In the genomic region with DNA sequence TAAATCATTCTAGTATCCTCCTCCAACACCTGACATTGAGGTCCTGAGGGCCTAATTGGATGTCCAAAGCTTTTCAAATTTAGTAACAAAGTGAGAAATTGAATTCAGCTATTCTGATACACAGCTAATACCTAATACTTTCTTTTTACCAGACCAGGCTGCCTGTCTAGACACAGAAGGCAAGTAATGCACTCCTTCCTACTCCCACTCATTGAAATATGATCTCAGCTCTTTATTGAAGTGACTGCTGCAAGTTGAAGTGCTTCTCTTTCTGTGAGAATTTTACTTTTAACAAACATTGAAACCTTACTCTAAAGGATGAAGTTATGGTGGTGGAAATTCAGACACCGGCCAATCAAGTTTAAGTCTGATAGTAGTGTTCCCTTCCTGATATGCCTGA, we compare ENCODE assay signal across 13 cellular contexts.
DNase-seq lines count a peak whose midpoint lies in the region; ATAC-seq, FAIRE-seq and TF ChIP-seq lines count a peak whose summit lies in the region.
"Had no signal": no experiment of that assay in that cellular context is flagged by ENCODE, and none has a peak within 500 bp of the region (broad histone marks: within the 10 kb centered on the region; RNA-seq: fewer than 3 reads in every experiment).

No MANE protein-coding gene starts in this region.

- H3K27me3 ChIP-seq in SK-N-SH (ENCODE audit: insufficient read depth): no peaks in the 10 kb centered on the region
- no peaks in the 10 kb centered on the region for H3K27me3 ChIP-seq in foreskin keratinocyte
- H3K27me3 ChIP-seq in upper lobe of right lung: no peaks in the 10 kb centered on the region
- no peaks in the 10 kb centered on the region for H3K27me3 ChIP-seq in suprapubic skin
- H3K27me3 ChIP-seq in stomach: no peaks in the 10 kb centered on the region
- H3K27me3 ChIP-seq: sigmoid colon had no signal

- no peak for TF ChIP-seq RAD21 in SK-N-SH (IDR thresholded peaks at IDR 0.05; ENCODE audit: low read length)

- TF ChIP-seq POLR2A in suprapubic skin (IDR thresholded peaks at IDR 0.05) (no peak), stomach (IDR thresholded peaks at IDR 0.05) (no peak)

- ATAC-seq in foreskin keratinocyte: peak; percentile 44
- peak; percentile 68 for ATAC-seq in upper lobe of right lung

- POLR2A ChIA-PET in SK-N-SH (lab: Yijun Ruan, JAX): no interaction called here

- peaks cover 0 to 6% of the 10 kb centered on the region in 2 experiments; a peak in 1 of 4 replicates for H3K4me1 ChIP-seq in SK-N-SH (ENCODE audit: control insufficient read depth in 1 of 2, insufficient read depth in 2 of 2, low read depth in 1 of 2, low read length in 1 of 2)
- no peaks in the 10 kb centered on the region for H3K4me1 ChIP-seq in foreskin keratinocyte
- H3K4me1 ChIP-seq in upper lobe of right lung: no peaks in the 10 kb centered on the region
- no peaks in the 10 kb centered on the region for H3K4me1 ChIP-seq in suprapubic skin
- no peaks in the 10 kb centered on the region for H3K4me1 ChIP-seq in stomach
- H3K4me1 ChIP-seq: sigmoid colon had no signal

- no peaks in the 10 kb centered on the region for H3K79me2 ChIP-seq in SK-N-SH (ENCODE audit: insufficient read depth)

- H3K4me2 ChIP-seq in SK-N-SH: 0 out of 2 replicates have a peak overlapping the region, but pooled peaks have one; percentile 19

- intact Hi-C loops in upper lobe of right lung (cut with DNase I): no loop called here
- intact Hi-C loops in stomach (cut with DNase I; ENCODE audit: low total_unique reads): loop anchor here (10.0 kb wide), 1 partner anchor 147 kb away; no protein-coding TSS in a partner anchor

- H3K9ac ChIP-seq in SK-N-SH: peak overlapping the region; percentile 12; the same call in 1 of the 2 replicates

- TF ChIP-seq EP300 in SK-N-SH (IDR thresholded peaks at IDR 0.05; ENCODE audit: borderline replicate concordance in 1 of 2, low read depth in 1 of 2, low read length in 1 of 2) (no peak), suprapubic skin (IDR thresholded peaks at IDR 0.05) (no peak), stomach (IDR thresholded peaks at IDR 0.05) (no peak)

- H3F3A ChIP-seq in SK-N-SH (replicated peaks; ENCODE audit: insufficient read depth): peaks cover 3% of the 10 kb centered on the region

- CTCF ChIA-PET in SK-N-SH (lab: Yijun Ruan, JAX): no interaction called here

- no peak overlapping the region for H3K4me3 ChIP-seq in SK-N-SH (ENCODE audit: low read depth in 2 of 2, low read length in 1 of 2)
- H3K4me3 ChIP-seq in upper lobe of right lung: no peak overlapping the region
- no peak overlapping the region for H3K4me3 ChIP-seq in suprapubic skin
- H3K4me3 ChIP-seq in stomach: no peak overlapping the region
- H3K4me3 ChIP-seq: sigmoid colon had no signal

- TF ChIP-seq CTCF in SK-N-SH (IDR thresholded peaks at IDR 0.05) (no peak), foreskin keratinocyte (conservative IDR thresholded peaks at IDR 0.05) (no peak), upper lobe of right lung (IDR thresholded peaks at IDR 0.05) (no peak), suprapubic skin (IDR thresholded peaks at IDR 0.05) (no peak), stomach (IDR thresholded peaks at IDR 0.05) (no peak)

- H3K9me2 ChIP-seq in SK-N-SH: no peaks in the 10 kb centered on the region

- H2AFZ ChIP-seq in SK-N-SH (ENCODE audit: low read depth): peak overlapping the region; percentile 7; the same call in 1 of the 2 replicates

- WGBS in SK-N-SH (ENCODE audit: low lambda C conversion rate): 100% methylated on average over 1 of the region's 1 CpG
- WGBS in suprapubic skin: 88% methylated on average over 1 of the region's 1 CpG
- 82 to 100% (median 88%) methylated on average over 1 of the region's 1 CpG for WGBS in stomach, 5 donors

- peak overlapping the region in 1 of 2 experiments; percentile 64; a peak in 3 of 4 replicates for H3K27ac ChIP-seq in SK-N-SH (ENCODE audit: low read depth in 2 of 2, low read length in 1 of 2)
- no peak overlapping the region for H3K27ac ChIP-seq in foreskin keratinocyte
- no peak overlapping the region for H3K27ac ChIP-seq in upper lobe of right lung
- H3K27ac ChIP-seq in suprapubic skin: no peak overlapping the region
- H3K27ac ChIP-seq in stomach: no peak overlapping the region
- H3K27ac ChIP-seq: sigmoid colon had no signal

- no peak for FAIRE-seq in frontal cortex (lab: Jason Lieb, UNC)
- FAIRE-seq: G401.6 had no signal

- H3K9me3 ChIP-seq in SK-N-SH (no peaks in the 10 kb centered on the region), upper lobe of right lung (no peaks in the 10 kb centered on the region), suprapubic skin (no peaks in the 10 kb centered on the region), stomach (no peaks in the 10 kb centered on the region)
- H3K9me3 ChIP-seq: sigmoid colon had no signal

- no peaks in the 10 kb centered on the region for H4K20me1 ChIP-seq in SK-N-SH (ENCODE audit: insufficient read depth)

- DNase-seq in NCI-H187 treated with DMSO at 0.1 percent for 48 hours (lab: John Stamatoyannopoulos, UW): peak; percentile 3
- DNase-seq in NCI-H187 (lab: John Stamatoyannopoulos, UW): no peak
- DNase-seq in SK-N-SH: no peak
- DNase-seq in foreskin keratinocyte: peak in 1 of 2 donors; percentile 30
- DNase-seq in upper lobe of right lung: no peak
- no peak for DNase-seq in suprapubic skin (ENCODE audit: low spot score in 2 of 2)
- DNase-seq in frontal cortex (ENCODE audit: low spot score in 2 of 2): no peak
- no peak for DNase-seq in stomach
- DNase-seq: activated T-cell treated with anti-CD3 and anti-CD28 coated beads, Interleukin-2, amount 50 U/mL, for 24 hours; aorta; MM.1S; sigmoid colon had no signal

- H3K36me3 ChIP-seq in SK-N-SH (replicated peaks in 1 of 2; ENCODE audit: control insufficient read depth in 1 of 2, insufficient read depth in 2 of 2, low read length in 1 of 2) (no peaks in the 10 kb centered on the region), upper lobe of right lung (no peaks in the 10 kb centered on the region), suprapubic skin (no peaks in the 10 kb centered on the region), stomach (no peaks in the 10 kb centered on the region)
- H3K36me3 ChIP-seq: sigmoid colon had no signal

TF ChIP-seq in SK-N-SH, 30 proteins besides CTCF, POLR2A, EP300 and RAD21 (continues in another document):
- TF ChIP-seq EZH2phosphoT487 (IDR thresholded peaks at IDR 0.05; ENCODE audit: borderline replicate concordance, low read depth) (no peak), GATA2 (CRISPR knock-in tag; IDR thresholded peaks at IDR 0.05) (no peak), TAF1 (IDR thresholded peaks at IDR 0.05; ENCODE audit: borderline replicate concordance, low read depth, low read length) (no peak), ELF1 (IDR thresholded peaks at IDR 0.05) (no peak), RFX5 (IDR thresholded peaks at IDR 0.05; ENCODE audit: low read length) (no peak), JUND (IDR thresholded peaks at IDR 0.05) (no peak), NRF1 (IDR thresholded peaks at IDR 0.05; ENCODE audit: low read depth, low read length) (no peak), NFIC (IDR thresholded peaks at IDR 0.05; ENCODE audit: borderline replicate concordance) (no peak), POLR2AphosphoS5 (IDR thresholded peaks at IDR 0.05; ENCODE audit: low read depth, low read length) (no peak), IRF3 (IDR thresholded peaks at IDR 0.05; ENCODE audit: low read depth, low read length) (no peak)
- TF ChIP-seq, protein P1, sequence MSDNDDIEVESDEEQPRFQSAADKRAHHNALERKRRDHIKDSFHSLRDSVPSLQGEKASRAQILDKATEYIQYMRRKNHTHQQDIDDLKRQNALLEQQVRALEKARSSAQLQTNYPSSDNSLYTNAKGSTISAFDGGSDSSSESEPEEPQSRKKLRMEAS (IDR thresholded peaks at IDR 0.05; ENCODE audit: low read depth): no peak
- TF ChIP-seq, protein P2, sequence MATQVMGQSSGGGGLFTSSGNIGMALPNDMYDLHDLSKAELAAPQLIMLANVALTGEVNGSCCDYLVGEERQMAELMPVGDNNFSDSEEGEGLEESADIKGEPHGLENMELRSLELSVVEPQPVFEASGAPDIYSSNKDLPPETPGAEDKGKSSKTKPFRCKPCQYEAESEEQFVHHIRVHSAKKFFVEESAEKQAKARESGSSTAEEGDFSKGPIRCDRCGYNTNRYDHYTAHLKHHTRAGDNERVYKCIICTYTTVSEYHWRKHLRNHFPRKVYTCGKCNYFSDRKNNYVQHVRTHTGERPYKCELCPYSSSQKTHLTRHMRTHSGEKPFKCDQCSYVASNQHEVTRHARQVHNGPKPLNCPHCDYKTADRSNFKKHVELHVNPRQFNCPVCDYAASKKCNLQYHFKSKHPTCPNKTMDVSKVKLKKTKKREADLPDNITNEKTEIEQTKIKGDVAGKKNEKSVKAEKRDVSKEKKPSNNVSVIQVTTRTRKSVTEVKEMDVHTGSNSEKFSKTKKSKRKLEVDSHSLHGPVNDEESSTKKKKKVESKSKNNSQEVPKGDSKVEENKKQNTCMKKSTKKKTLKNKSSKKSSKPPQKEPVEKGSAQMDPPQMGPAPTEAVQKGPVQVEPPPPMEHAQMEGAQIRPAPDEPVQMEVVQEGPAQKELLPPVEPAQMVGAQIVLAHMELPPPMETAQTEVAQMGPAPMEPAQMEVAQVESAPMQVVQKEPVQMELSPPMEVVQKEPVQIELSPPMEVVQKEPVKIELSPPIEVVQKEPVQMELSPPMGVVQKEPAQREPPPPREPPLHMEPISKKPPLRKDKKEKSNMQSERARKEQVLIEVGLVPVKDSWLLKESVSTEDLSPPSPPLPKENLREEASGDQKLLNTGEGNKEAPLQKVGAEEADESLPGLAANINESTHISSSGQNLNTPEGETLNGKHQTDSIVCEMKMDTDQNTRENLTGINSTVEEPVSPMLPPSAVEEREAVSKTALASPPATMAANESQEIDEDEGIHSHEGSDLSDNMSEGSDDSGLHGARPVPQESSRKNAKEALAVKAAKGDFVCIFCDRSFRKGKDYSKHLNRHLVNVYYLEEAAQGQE (IDR thresholded peaks at IDR 0.05; ENCODE audit: low read depth, low read length): no peak
